In genomic region chr1:149102574-149102973, GRCh38 we compare ENCODE assay signal across 8 cellular contexts. TPM values are rescaled to one million over a fixed set of nuclear protein-coding genes. Genes with fewer than 3 reads are reported as not detected.
DNase-seq lines count a peak whose midpoint lies in the region; ATAC-seq, FAIRE-seq and TF ChIP-seq lines count a peak whose summit lies in the region.
"Not testable (repeated sequence)": the region's sequence is repeated elsewhere in the genome, so short reads cannot be mapped to it uniquely, and the experiment has no call there.

No MANE protein-coding gene starts in this region.

- not testable (repeated sequence) for TF ChIP-seq RAD21 in A549 (conservative IDR thresholded peaks at IDR 0.05 in 1 of 2, IDR thresholded peaks at IDR 0.05 in 1 of 2)

- H3K9me3 ChIP-seq in A549; mesodermal cell (ENCODE audit: control insufficient read depth, low read length): not testable (repeated sequence)

- H3K9me3 Mint-ChIP-seq in activated CD4-positive, alpha-beta T cell treated with anti-CD3 and anti-CD28 coated beads for 36 hours (ENCODE audit: low read depth); activated naive CD4-positive, alpha-beta T cell treated with anti-CD3 and anti-CD28 coated beads, Interleukin-2, amount 50 U/mL, for 24 hours: not testable (repeated sequence)

- POLR2A ChIA-PET in A549 (lab: Yijun Ruan, JAX); activated CD4-positive, alpha-beta T cell treated with anti-CD3 and anti-CD28 coated beads for 36 hours (lab: Charles Lee): not testable (repeated sequence)

- not testable (repeated sequence) for TF ChIP-seq EP300 in A549 (IDR thresholded peaks at IDR 0.05)

- TF ChIP-seq CTCF in A549 (IDR thresholded peaks at IDR 0.05) = not testable (repeated sequence)

- CTCF ChIA-PET in A549 (lab: Yijun Ruan, JAX); activated CD4-positive, alpha-beta T cell treated with anti-CD3 and anti-CD28 coated beads for 36 hours (lab: Charles Lee): not testable (repeated sequence)

- H3K27ac ChIP-seq in A549 (peak overlapping the region in 1 of 2 experiments; percentile 54; a peak in 1 of 6 replicates), epithelial cell of prostate (peak overlapping the region; percentile 50)
- not testable (repeated sequence) for H3K27ac ChIP-seq in mesodermal cell (ENCODE audit: low read depth, low read length, severe bottlenecking)

- intact Hi-C loops in activated CD4-positive, alpha-beta T cell treated with anti-CD3 and anti-CD28 coated beads for 36 hours (cut with DNase I, micrococcal nuclease) = not testable (repeated sequence)

- not testable (repeated sequence) for H3K36me3 ChIP-seq in mesodermal cell (ENCODE audit: control insufficient read depth, insufficient read depth, low read length)

- H3K4me3 Mint-ChIP-seq in activated CD4-positive, alpha-beta T cell treated with anti-CD3 and anti-CD28 coated beads for 36 hours = peak overlapping the region; percentile 68
- H3K4me3 Mint-ChIP-seq in activated naive CD4-positive, alpha-beta T cell treated with anti-CD3 and anti-CD28 coated beads, Interleukin-2, amount 50 U/mL, for 24 hours = peak overlapping the region; percentile 49

- not testable (repeated sequence) for DNase-seq in A549 (ENCODE audit: low read depth in 1 of 2, low spot score in 1 of 2); Jurkat, Clone E6-1 (ENCODE audit: low read depth, low spot score); epithelial cell of prostate (ENCODE audit: low read depth, low spot score)
- peak; percentile 49 for DNase-seq in activated CD4-positive, alpha-beta T cell treated with anti-CD3 and anti-CD28 coated beads for 36 hours
- DNase-seq in stimulated activated CD4-positive, alpha-beta T cell treated with anti-CD3 and anti-CD28 coated beads, Interleukin-15, amount 100 ng/mL, for 24 hours = peak; percentile 50

- H3K27me3 Mint-ChIP-seq in activated CD4-positive, alpha-beta T cell treated with anti-CD3 and anti-CD28 coated beads for 36 hours; activated naive CD4-positive, alpha-beta T cell treated with anti-CD3 and anti-CD28 coated beads, Interleukin-2, amount 50 U/mL, for 24 hours: not testable (repeated sequence)

- not testable (repeated sequence) for H3K36me3 Mint-ChIP-seq in activated CD4-positive, alpha-beta T cell treated with anti-CD3 and anti-CD28 coated beads for 36 hours (ENCODE audit: low read depth); activated naive CD4-positive, alpha-beta T cell treated with anti-CD3 and anti-CD28 coated beads, Interleukin-2, amount 50 U/mL, for 24 hours

- H3K27ac Mint-ChIP-seq in activated CD4-positive, alpha-beta T cell treated with anti-CD3 and anti-CD28 coated beads for 36 hours = peak overlapping the region; percentile 55
- H3K27ac Mint-ChIP-seq in activated naive CD4-positive, alpha-beta T cell treated with anti-CD3 and anti-CD28 coated beads, Interleukin-2, amount 50 U/mL, for 24 hours = not testable (repeated sequence)

- not testable (repeated sequence) for TF ChIP-seq POLR2A in A549 (IDR thresholded peaks at IDR 0.05; ENCODE audit: low read length)

- not testable (repeated sequence) for H3K4me1 Mint-ChIP-seq in activated CD4-positive, alpha-beta T cell treated with anti-CD3 and anti-CD28 coated beads for 36 hours; activated naive CD4-positive, alpha-beta T cell treated with anti-CD3 and anti-CD28 coated beads, Interleukin-2, amount 50 U/mL, for 24 hours

- ATAC-seq in A549 (peak; percentile 80 to 87), GM21367 (IDR thresholded peaks at IDR 0.05; ENCODE audit: unreplicated experiment) (peak; percentile 10)
- ATAC-seq in activated CD4-positive, alpha-beta T cell treated with anti-CD3 and anti-CD28 coated beads for 36 hours = peak; percentile 57

- peak overlapping the region; percentile 48; the same call in 2 of the 3 replicates for H3K4me2 ChIP-seq in A549

- not testable (repeated sequence) for H3K4me1 ChIP-seq in A549; mesodermal cell (ENCODE audit: control insufficient read depth, insufficient read depth, low read length, poor library complexity, severe bottlenecking)

- H3K4me3 ChIP-seq in A549 (peak overlapping the region; percentile 42; the same call in 2 of the 3 replicates), mesodermal cell (ENCODE audit: extremely low read depth, insufficient read depth, low read length, poor library complexity, severe bottlenecking) (peak overlapping the region; percentile 16)
- 0 out of 2 replicates have a peak overlapping the region, but pooled peaks have one; percentile 22 for H3K4me3 ChIP-seq in Jurkat, Clone E6-1 (ENCODE audit: low read length)

- FAIRE-seq in A549 (lab: Jason Lieb, UNC) = not testable (repeated sequence)

- 0% methylated on average over 7 of the region's 16 CpGs for WGBS in A549 (ENCODE audit: missing lambda C conversion rate)
- WGBS in mesodermal cell (ENCODE audit: insufficient coverage in 2 of 2), 2 experiments = no CpG with 5 or more reads among the region's 16 CpGs

RNA-seq across cellular contexts. Expression of gene NBPF9, which starts 0.8 kb away (rescaled TPM):
- 28.0 and 31.1 TPM in 2 replicates for polyA plus RNA-seq in A549 (2011; rRNA removed)
- polyA plus RNA-seq in A549 (2012; cell fraction: cytosol; rRNA removed) = 8.4 and 9.3 TPM in 2 replicates
- 19.1 and 24.3 TPM in 2 replicates for polyA plus RNA-seq in A549 (2012; cell fraction: nucleus; rRNA removed)
- 17.8 to 18.2 TPM (median 18.0 TPM) in 3 replicates for polyA plus RNA-seq in A549 (2017; fragmentation: RNase III; extraction: RNeasy Plus Mini Kit Qiagen cat#74134 plus additional on column Dnase treatment)
- 31.0 and 32.0 TPM in 2 replicates for polyA minus RNA-seq in A549 (2011; rRNA and poly(A)+ RNA removed)
- 19.0 TPM for polyA plus RNA-seq in Jurkat, Clone E6-1 (2012; ENCODE audit: insufficient read depth, insufficient read length)
- 10 to 100 TPM; 19.0 to 21.6 TPM for total RNA-seq in activated CD4-positive, alpha-beta T cell treated with anti-CD3 and anti-CD28 coated beads for 36 hours
- 24.6 TPM for polyA plus RNA-seq in mesodermal cell (2013, experiment 1 of 2)
- 24.4 TPM for polyA plus RNA-seq in mesodermal cell (2013, experiment 2 of 2)

Comparison
In these comparisons a context has a peak if more than half of its experiments do, and no peak if none do; other contexts are left out.
1. ATAC-seq: peak in every context shown above with its lines; median percentile 84 in A549; 57 in activated CD4-positive, alpha-beta T cell treated with anti-CD3 and anti-CD28 coated beads for 36 hours; 10 in GM21367.